In the genomic region with DNA sequence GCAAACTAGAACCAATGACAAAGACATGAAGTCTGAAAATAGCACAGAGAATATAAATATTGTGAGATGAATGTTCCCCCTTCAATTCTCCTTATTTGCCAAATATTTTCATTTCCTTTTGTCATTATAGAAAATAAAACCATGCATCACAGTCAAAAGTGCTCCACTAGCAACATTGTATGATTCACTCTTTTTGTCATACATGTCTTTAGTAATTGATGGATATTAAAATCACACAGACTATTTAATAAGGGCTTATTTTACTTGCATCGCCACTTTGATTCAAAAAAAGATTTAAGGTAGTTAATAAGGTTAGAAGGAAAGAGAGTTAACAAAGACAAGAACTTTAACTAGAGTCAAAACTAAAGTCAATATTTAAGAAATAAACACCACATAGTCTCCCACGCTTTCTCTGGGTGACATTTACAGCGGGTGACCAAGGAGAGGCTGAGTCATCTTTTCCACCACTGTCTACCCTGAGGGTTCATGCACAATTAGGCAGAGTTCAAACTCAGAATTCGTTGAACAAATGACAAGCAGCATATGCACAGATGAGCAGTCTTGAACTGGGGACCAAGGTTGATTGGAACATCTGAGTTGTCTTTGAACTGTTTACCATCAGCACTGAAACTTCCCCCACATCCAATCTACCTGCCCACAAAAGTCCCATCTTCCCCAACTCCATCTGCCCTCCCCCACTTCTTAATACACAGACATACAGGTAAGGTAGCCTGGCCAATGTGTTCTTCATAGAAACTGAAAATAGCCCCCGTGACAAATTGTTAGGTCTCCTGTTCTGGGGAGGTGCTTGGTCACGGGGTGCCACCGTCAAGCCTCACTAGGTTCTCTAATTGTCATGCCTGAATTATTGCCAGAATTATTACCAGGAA, we compare ENCODE assay signal across 7 cellular contexts. TPM values are rescaled to one million over a fixed set of nuclear protein-coding genes. Genes with fewer than 3 reads are reported as not detected.
A peak's percentile ranks its signal among the peaks of the same experiment; 100 is the strongest.
DNase-seq lines count a peak whose midpoint lies in the region; ATAC-seq and TF ChIP-seq lines count a peak whose summit lies in the region.

No MANE protein-coding gene starts in this region.

- H3K4me1 ChIP-seq in psoas muscle (no peaks in the 10 kb centered on the region), testis (no peaks in the 10 kb centered on the region)

- H3K27me3 ChIP-seq in psoas muscle (ENCODE audit: insufficient read depth in 3 of 3, low read length in 2 of 3) = peaks cover 0 to 6% (median 0%) of the 10 kb centered on the region in 3 donors
- no peaks in the 10 kb centered on the region for H3K27me3 ChIP-seq in testis

- H3K27ac ChIP-seq in psoas muscle (no peak overlapping the region), testis (no peak overlapping the region)

- H3K36me3 ChIP-seq in psoas muscle (ENCODE audit: insufficient read depth in 1 of 2, low read depth in 1 of 2) = no peaks in the 10 kb centered on the region
- no peaks in the 10 kb centered on the region for H3K36me3 ChIP-seq in testis (ENCODE audit: low read depth, missing control alignments)

- TF ChIP-seq CTCF in psoas muscle (IDR thresholded peaks at IDR 0.05) (no peak), testis (IDR thresholded peaks at IDR 0.05) (no peak)

- ATAC-seq in GM19438 (IDR thresholded peaks at IDR 0.05; ENCODE audit: low read depth, unreplicated experiment) (peak; percentile 96), HG03045 (IDR thresholded peaks at IDR 0.05; ENCODE audit: unreplicated experiment) (peak; percentile 97), psoas muscle (no peak)

- H3K9me3 ChIP-seq in psoas muscle (no peaks in the 10 kb centered on the region), testis (no peaks in the 10 kb centered on the region)

- peak; percentile 7 for DNase-seq in activated T-cell treated with anti-CD3 and anti-CD28 coated beads for 4 hours
- peak; percentile 8 for DNase-seq in stimulated activated CD4-positive, alpha-beta T cell treated with anti-CD3 and anti-CD28 coated beads, Interleukin-4, amount 100 ng/mL, for 1 hour
- DNase-seq in psoas muscle = no peak
- no peak for DNase-seq in testis
- DNase-seq in 8988T = no peak

- H3K4me3 ChIP-seq in psoas muscle (no peak overlapping the region), testis (no peak overlapping the region)

- WGBS in psoas muscle, 3 donors = 77 to 81% (median 78%) methylated on average over 7 of the region's 7 CpGs
- 87 to 90% methylated on average over 7 of the region's 7 CpGs for whole genome bisulfite sequencing in testis, 2 donors

- intact Hi-C loops in psoas muscle (cut with DNase I) = no loop called here
- intact Hi-C loops in testis (cut with DNase I; ENCODE audit: low total_unique reads) = no loop called here

- no peak for TF ChIP-seq POLR2A in testis (IDR thresholded peaks at IDR 0.05)

RNA-seq across cellular contexts. Expression of a gene that starts 42.5 kb away (rescaled TPM):
- total RNA-seq in psoas muscle (1 to 10 TPM; 1.3 to 2.4 (median 2.0) TPM), testis (10 to 100 TPM; 21.2 to 23.5 TPM)
- polyA plus RNA-seq in psoas muscle (1 to 10 TPM; 2.8 to 5.6 (median 4.8) TPM), testis (ENCODE audit: insufficient read depth, low read depth, low replicate concordance) (4.7 TPM)

Comparison
In these comparisons a context has a peak if more than half of its experiments do, and no peak if none do; other contexts are left out.
1. ATAC-seq: peak in GM19438 (single experiment) and HG03045 (single experiment); none in psoas muscle (0 of 4).
2. DNase-seq: peak in activated T-cell treated with anti-CD3 and anti-CD28 coated beads for 4 hours (single experiment) and stimulated activated CD4-positive, alpha-beta T cell treated with anti-CD3 and anti-CD28 coated beads, Interleukin-4, amount 100 ng/mL, for 1 hour (single experiment); none in psoas muscle (0 of 2), testis (single experiment) and 8988T (single experiment).
3. RNA of a gene that starts 42.5 kb away (total RNA-seq): 21.2 to 23.5 TPM in testis; 1.3 to 2.4 TPM in psoas muscle; every median in the first group is over 4 times any median in the second.